8 cellular contexts compared by ENCODE assay signal in the genomic region with DNA sequence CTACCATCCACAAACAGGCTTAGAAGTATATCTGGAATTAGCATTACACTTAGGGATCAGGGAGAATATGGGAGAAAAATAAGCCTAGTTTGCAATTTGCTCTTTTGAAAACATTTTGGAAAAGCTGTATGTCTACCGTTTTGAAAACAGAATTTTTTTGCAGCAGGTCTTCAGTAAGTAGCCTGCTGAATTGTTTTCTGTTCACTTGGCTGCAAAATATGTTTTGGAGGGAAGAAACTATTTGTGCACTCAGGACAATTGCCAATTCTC. TPM values are rescaled to one million over a fixed set of nuclear protein-coding genes. Genes with fewer than 3 reads are reported as not detected.
DNase-seq lines count a peak whose midpoint lies in the region; TF ChIP-seq lines count a peak whose summit lies in the region.

No MANE protein-coding gene starts in this region.

- H3K27me3 Mint-ChIP-seq in activated T-cell treated with anti-CD3 and anti-CD28 coated beads, Interleukin-2, amount 50 U/mL, for 24 hours: no peaks in the 10 kb centered on the region
- no peaks in the 10 kb centered on the region for H3K27me3 Mint-ChIP-seq in activated naive CD8-positive, alpha-beta T cell

- H3K36me3 ChIP-seq in kidney epithelial cell (ENCODE audit: control insufficient read depth, insufficient read depth, low read length) (no peaks in the 10 kb centered on the region), thyroid gland (no peaks in the 10 kb centered on the region)

- H3K27ac ChIP-seq in thyroid gland: peak overlapping the region; percentile 90 to 97 (median 92)

- H3K27me3 ChIP-seq in kidney epithelial cell (ENCODE audit: control insufficient read depth, insufficient read depth, low read length) (no peaks in the 10 kb centered on the region), thyroid gland (no peaks in the 10 kb centered on the region)

- TF ChIP-seq CTCF in kidney epithelial cell (IDR thresholded peaks at IDR 0.05; ENCODE audit: insufficient read depth, low read length, poor library complexity, severe bottlenecking) (no peak), thyroid gland (IDR thresholded peaks at IDR 0.05) (no peak)

- H3K9me3 Mint-ChIP-seq in activated T-cell treated with anti-CD3 and anti-CD28 coated beads, Interleukin-2, amount 50 U/mL, for 24 hours: no peaks in the 10 kb centered on the region
- H3K9me3 Mint-ChIP-seq in activated naive CD8-positive, alpha-beta T cell (ENCODE audit: low read depth): no peaks in the 10 kb centered on the region

- no peak for TF ChIP-seq POLR2A in thyroid gland (IDR thresholded peaks at IDR 0.05)

- peak overlapping the region; percentile 94 for H3K27ac Mint-ChIP-seq in activated T-cell treated with anti-CD3 and anti-CD28 coated beads, Interleukin-2, amount 50 U/mL, for 24 hours
- H3K27ac Mint-ChIP-seq in activated naive CD8-positive, alpha-beta T cell: peak overlapping the region; percentile 94

- H3K4me1 ChIP-seq in thyroid gland: peaks cover 34 to 48% of the 10 kb centered on the region in 2 donors

- no peak for DNase-seq in activated T-cell treated with anti-CD3 and anti-CD28 coated beads, Interleukin-2, amount 50 U/mL, for 24 hours
- no peak for DNase-seq in activated T-cell treated with anti-CD3 and anti-CD28 coated beads, Interleukin-2, amount 50 U/mL, for 1 hour
- DNase-seq in kidney epithelial cell (ENCODE audit: low read depth) (no peak), thyroid gland (no peak), HPDE6-E6E7 (ENCODE audit: extremely low spot score) (no peak), head of caudate nucleus (no peak), posterior cingulate gyrus (no peak)

- H3K4me1 Mint-ChIP-seq in activated T-cell treated with anti-CD3 and anti-CD28 coated beads, Interleukin-2, amount 50 U/mL, for 24 hours (ENCODE audit: low read depth): peaks cover 63% of the 10 kb centered on the region
- peaks cover 59% of the 10 kb centered on the region for H3K4me1 Mint-ChIP-seq in activated naive CD8-positive, alpha-beta T cell (ENCODE audit: low read depth)

- H3K36me3 Mint-ChIP-seq in activated T-cell treated with anti-CD3 and anti-CD28 coated beads, Interleukin-2, amount 50 U/mL, for 24 hours (ENCODE audit: low read depth): peaks cover 27% of the 10 kb centered on the region
- peaks cover 5% of the 10 kb centered on the region for H3K36me3 Mint-ChIP-seq in activated naive CD8-positive, alpha-beta T cell

- intact Hi-C loops in thyroid gland (cut with DNase I): loop anchor here (5.0 kb wide), 1 partner anchor 40 kb away; the partner anchor contains the start of gene ILRUN
- intact Hi-C loops in head of caudate nucleus (cut with DNase I): no loop called here
- intact Hi-C loops in posterior cingulate gyrus (cut with DNase I): no loop called here

- H3K9me3 ChIP-seq in thyroid gland: no peaks in the 10 kb centered on the region

- 0 to 5% methylated on average over 1 of the region's 1 CpG for WGBS in thyroid gland, 2 donors

- peak overlapping the region; percentile 1 for H3K4me3 ChIP-seq in kidney epithelial cell (ENCODE audit: low read depth, low read length)
- peak overlapping the region in 1 of 3 donors; percentile 18 for H3K4me3 ChIP-seq in thyroid gland (replicated peaks in 1 of 3)

- peak overlapping the region; percentile 51 for H3K4me3 Mint-ChIP-seq in activated T-cell treated with anti-CD3 and anti-CD28 coated beads, Interleukin-2, amount 50 U/mL, for 24 hours
- H3K4me3 Mint-ChIP-seq in activated naive CD8-positive, alpha-beta T cell: peak overlapping the region; percentile 79

RNA-seq across cellular contexts. Expression of gene ILRUN, which starts 39.6 kb away (rescaled TPM):
- total RNA-seq in kidney epithelial cell: 37.9 and 39.8 TPM in 2 replicates
- total RNA-seq in thyroid gland: 100 to 1,000 TPM in 1 of 4 donors, 10 to 100 TPM in 3; 76.5 to 107 (median 89.0) TPM
